ENCODE assay signal across 24 cellular contexts in the genomic region with DNA sequence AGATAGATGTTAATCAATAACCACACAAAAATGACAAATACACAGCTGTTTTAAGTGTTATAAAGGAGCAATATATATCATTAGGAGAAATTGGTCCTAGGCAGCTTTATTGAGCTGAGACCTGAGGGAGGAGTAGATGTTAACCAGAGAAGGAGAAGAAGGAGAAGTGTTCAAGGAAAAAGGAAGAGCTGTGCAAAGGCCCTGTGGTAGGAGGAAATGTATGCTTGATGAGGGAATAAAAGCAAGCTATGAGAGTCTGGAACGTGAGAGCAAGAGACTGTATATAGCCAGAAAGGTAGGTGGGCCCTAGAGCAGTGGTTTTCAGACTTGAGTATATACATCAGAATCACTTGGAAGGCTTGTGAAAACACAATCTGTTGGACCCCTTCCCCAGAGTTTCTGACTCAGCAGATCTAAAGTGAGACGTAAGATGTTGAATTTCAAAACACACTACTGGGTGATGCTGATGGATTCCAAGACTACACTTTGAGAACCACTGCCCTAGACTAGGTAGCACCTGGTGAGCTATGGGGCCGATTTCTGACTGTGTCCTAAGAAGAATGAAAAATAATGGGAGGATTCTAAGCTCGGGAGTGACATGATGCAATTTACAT.
"Had no signal": no experiment of that assay in that cellular context is flagged by ENCODE, and none has a peak within 500 bp of the region (broad histone marks: within the 10 kb centered on the region; RNA-seq: fewer than 3 reads in every experiment).

No MANE protein-coding gene starts in this region.

- H3K27ac ChIP-seq: ascending aorta, body of pancreas, breast epithelium, KMS-11 had no signal

- H3K4me2 ChIP-seq: KMS-11 had no signal

- ATAC-seq: activated CD8-positive, alpha-beta T cell treated with anti-CD3 and anti-CD28 coated beads for 36 hours; activated T-helper 17 cell treated with anti-CD3 and anti-CD28 coated beads, Interleukin-2, amount 50 U/mL, for 72 hours; body of pancreas had no signal

- H3K4me1 ChIP-seq: ascending aorta, body of pancreas, breast epithelium had no signal

- H3K4me3 Mint-ChIP-seq: activated CD4-positive, alpha-beta T cell treated with anti-CD3 and anti-CD28 coated beads, Interleukin-2, amount 10 ng/mL, durations not matched to agents 24 days and 14 days; activated CD8-positive, alpha-beta T cell treated with anti-CD3 and anti-CD28 coated beads for 36 hours; activated naive CD8-positive, alpha-beta T cell treated with anti-CD3 and anti-CD28 coated beads for 36 hours; activated T-cell treated with anti-CD3 and anti-CD28 coated beads, Interleukin-2, amount 50 U/mL, for 72 hours; activated T-helper 17 cell treated with anti-CD3 and anti-CD28 coated beads, Interleukin-2, amount 50 U/mL, for 72 hours; T-helper 1 cell treated with Interleukin-12 subunit alpha and Interleukin-12 subunit beta and Interleukin-4 antibody, amounts not matched to agents 30 μg/mL and 1 μg/mL, for 36 hours; T-helper 2 cell treated with Interferon-gamma antibody and Interleukin-4, amounts not matched to agents 5 μg/mL and 100 μg/mL, for 36 hours had no signal

- H3K4me3 ChIP-seq: ascending aorta, body of pancreas, breast epithelium had no signal

- H3K27me3 ChIP-seq: ascending aorta, body of pancreas, breast epithelium had no signal

- H3K27me3 Mint-ChIP-seq: activated CD4-positive, alpha-beta T cell treated with anti-CD3 and anti-CD28 coated beads, Interleukin-2, amount 10 ng/mL, durations not matched to agents 24 days and 14 days; activated CD8-positive, alpha-beta T cell treated with anti-CD3 and anti-CD28 coated beads for 36 hours; activated naive CD8-positive, alpha-beta T cell treated with anti-CD3 and anti-CD28 coated beads for 36 hours; activated T-helper 17 cell treated with anti-CD3 and anti-CD28 coated beads, Interleukin-2, amount 50 U/mL, for 72 hours had no signal

- H3K4me1 Mint-ChIP-seq: activated naive CD8-positive, alpha-beta T cell treated with anti-CD3 and anti-CD28 coated beads for 36 hours; activated T-helper 17 cell treated with anti-CD3 and anti-CD28 coated beads, Interleukin-2, amount 50 U/mL, for 72 hours had no signal

- FAIRE-seq: TTC549 had no signal

- H3K9ac ChIP-seq: KMS-11 had no signal

- DNase-seq: activated CD4-positive, alpha-beta T cell treated with anti-CD3 and anti-CD28 coated beads, Interleukin-2, amount 10 ng/mL, durations not matched to agents 24 days and 14 days; activated CD4-positive, alpha-beta T cell treated with anti-CD3 and anti-CD28 coated beads, Interleukin-2, amount 50 U/mL, for 4 hours; activated CD8-positive, alpha-beta T cell treated with anti-CD3 and anti-CD28 coated beads for 36 hours; activated effector memory CD4-positive, alpha-beta T cell treated with anti-CD3 and anti-CD28 coated beads, Interleukin-2, amount 50 U/mL, for 16 hours; activated naive CD4-positive, alpha-beta T cell; activated naive CD4-positive, alpha-beta T cell treated with anti-CD3 and anti-CD28 coated beads, Interleukin-2, amount 50 U/mL, for 16 hours; activated naive CD8-positive, alpha-beta T cell treated with anti-CD3 and anti-CD28 coated beads for 36 hours; activated T-cell treated with anti-CD3 and anti-CD28 coated beads, Interleukin-2, amount 50 U/mL, for 1 hour; activated T-cell treated with anti-CD3 and anti-CD28 coated beads, Interleukin-2, amount 50 U/mL, for 72 hours; amygdala; body of pancreas; NCI-H1105; NCI-H1417 treated with DMSO at 0.1 percent for 48 hours; NCI-H187 treated with DMSO at 0.1 percent for 48 hours; NCI-H2081; NCI-H524 treated with DMSO at 0.1 percent for 48 hours; Right ventricle myocardium superior had no signal

- H3K36me3 ChIP-seq: ascending aorta, breast epithelium had no signal

- H3K9me3 ChIP-seq: ascending aorta, body of pancreas, breast epithelium had no signal

- H3K27ac Mint-ChIP-seq: activated CD4-positive, alpha-beta T cell treated with anti-CD3 and anti-CD28 coated beads, Interleukin-2, amount 10 ng/mL, durations not matched to agents 24 days and 14 days; activated CD8-positive, alpha-beta T cell treated with anti-CD3 and anti-CD28 coated beads for 36 hours; activated naive CD8-positive, alpha-beta T cell treated with anti-CD3 and anti-CD28 coated beads for 36 hours; activated T-cell treated with anti-CD3 and anti-CD28 coated beads, Interleukin-2, amount 50 U/mL, for 72 hours; activated T-helper 17 cell treated with anti-CD3 and anti-CD28 coated beads, Interleukin-2, amount 50 U/mL, for 72 hours; T-helper 1 cell treated with Interleukin-12 subunit alpha and Interleukin-12 subunit beta and Interleukin-4 antibody, amounts not matched to agents 30 μg/mL and 1 μg/mL, for 36 hours; T-helper 2 cell treated with Interferon-gamma antibody and Interleukin-4, amounts not matched to agents 5 μg/mL and 100 μg/mL, for 36 hours had no signal

- H3K36me3 Mint-ChIP-seq: activated naive CD8-positive, alpha-beta T cell treated with anti-CD3 and anti-CD28 coated beads for 36 hours had no signal
